Comparison of ENCODE assay signal across 9 cellular contexts in genomic region chr2:36441816-36442215, GRCh38.
DNase-seq lines count a peak whose midpoint lies in the region; ATAC-seq and TF ChIP-seq lines count a peak whose summit lies in the region.
"Had no signal": no experiment of that assay in that cellular context is flagged by ENCODE, and none has a peak within 500 bp of the region (broad histone marks: within the 10 kb centered on the region; RNA-seq: fewer than 3 reads in every experiment).

No MANE protein-coding gene starts in this region.

- DNase-seq in NCI-H446 (lab: John Stamatoyannopoulos, UW): peak; percentile 23 to 69
- no peak for DNase-seq in esophagus squamous epithelium (lab: John Stamatoyannopoulos, UW)
- DNase-seq in stimulated activated naive B cell treated with anti-CD40 and anti-IgM and Interleukin-4, amounts not matched to agents 10 μg/mL and 1 μg/mL and 100 μg/mL, for 72 hours: no peak
- DNase-seq in cortex of kidney (lab: John Stamatoyannopoulos, UW): no peak
- DNase-seq in stimulated activated CD4-positive, alpha-beta T cell treated with anti-CD3 and anti-CD28 coated beads, Interleukin-1b, Interleukin-23, amount 100 ng/mL, for 48 hours: no peak
- DNase-seq: activated gamma-delta T cell treated with Interleukin-2 at 50 U/mL for 16 hours had no signal

- WGBS in esophagus squamous epithelium, 2 donors: 12 to 29% methylated on average over 6 of the region's 6 CpGs

- H3K9me3 ChIP-seq in esophagus squamous epithelium: no peaks in the 10 kb centered on the region

- ATAC-seq in GM21423 (IDR thresholded peaks at IDR 0.05; ENCODE audit: unreplicated experiment): peak; percentile 52
- peak; percentile 57 to 68 for ATAC-seq in stimulated activated naive B cell treated with anti-CD40 and anti-IgM and Interleukin-4, amounts not matched to agents 10 μg/mL and 1 μg/mL and 100 μg/mL, for 72 hours (replicated peaks)
- no peak for ATAC-seq in HG03520 (IDR thresholded peaks at IDR 0.05; ENCODE audit: unreplicated experiment)

- peak overlapping the region in 3 of 4 donors; percentile 18 to 79 (median 69) for H3K27ac ChIP-seq in esophagus squamous epithelium

- H3K36me3 ChIP-seq in esophagus squamous epithelium: peaks cover 0 to 40% (median 0%) of the 10 kb centered on the region in 3 donors

- no peaks in the 10 kb centered on the region for H3K27me3 Mint-ChIP-seq in stimulated activated naive B cell treated with anti-CD40 and anti-IgM and Interleukin-4, amounts not matched to agents 10 μg/mL and 1 μg/mL and 100 μg/mL, for 72 hours

- no peaks in the 10 kb centered on the region for H3K9me3 Mint-ChIP-seq in stimulated activated naive B cell treated with anti-CD40 and anti-IgM and Interleukin-4, amounts not matched to agents 10 μg/mL and 1 μg/mL and 100 μg/mL, for 72 hours
- H3K9me3 Mint-ChIP-seq: T-helper 1 cell treated with Interleukin-12 subunit alpha and Interleukin-12 subunit beta and Interleukin-4 antibody, amounts not matched to agents 30 μg/mL and 1 μg/mL, for 36 hours had no signal

- no peak for TF ChIP-seq CTCF in esophagus squamous epithelium (IDR thresholded peaks at IDR 0.05)

- H3K36me3 Mint-ChIP-seq in stimulated activated naive B cell treated with anti-CD40 and anti-IgM and Interleukin-4, amounts not matched to agents 10 μg/mL and 1 μg/mL and 100 μg/mL, for 72 hours: peaks cover 11 to 20% of the 10 kb centered on the region in 2 donors

- intact Hi-C loops in esophagus squamous epithelium (cut with DNase I): no loop called here

- TF ChIP-seq POLR2A in esophagus squamous epithelium (IDR thresholded peaks at IDR 0.05): no peak

- no peak overlapping the region for H3K4me3 ChIP-seq in esophagus squamous epithelium

- H3K4me1 ChIP-seq in esophagus squamous epithelium: peaks cover 0 to 59% (median 7%) of the 10 kb centered on the region in 3 donors

- no peaks in the 10 kb centered on the region for H3K27me3 ChIP-seq in esophagus squamous epithelium

- H3K4me3 Mint-ChIP-seq in stimulated activated naive B cell treated with anti-CD40 and anti-IgM and Interleukin-4, amounts not matched to agents 10 μg/mL and 1 μg/mL and 100 μg/mL, for 72 hours: peak overlapping the region; percentile 65 to 78

- H3K27ac Mint-ChIP-seq in stimulated activated naive B cell treated with anti-CD40 and anti-IgM and Interleukin-4, amounts not matched to agents 10 μg/mL and 1 μg/mL and 100 μg/mL, for 72 hours: peak overlapping the region; percentile 78
- H3K27ac Mint-ChIP-seq: T-helper 1 cell treated with Interleukin-12 subunit alpha and Interleukin-12 subunit beta and Interleukin-4 antibody, amounts not matched to agents 30 μg/mL and 1 μg/mL, for 36 hours had no signal

- peaks cover 16 to 24% of the 10 kb centered on the region in 2 donors for H3K4me1 Mint-ChIP-seq in stimulated activated naive B cell treated with anti-CD40 and anti-IgM and Interleukin-4, amounts not matched to agents 10 μg/mL and 1 μg/mL and 100 μg/mL, for 72 hours

Comparison
In these comparisons a context has a peak if more than half of its experiments do, and no peak if none do; other contexts are left out.
1. DNase-seq: peak in NCI-H446 (2 of 2); none in esophagus squamous epithelium (single experiment), stimulated activated naive B cell treated with anti-CD40 and anti-IgM and Interleukin-4, amounts not matched to agents 10 μg/mL and 1 μg/mL and 100 μg/mL, for 72 hours (single experiment), cortex of kidney (single experiment) and stimulated activated CD4-positive, alpha-beta T cell treated with anti-CD3 and anti-CD28 coated beads, Interleukin-1b, Interleukin-23, amount 100 ng/mL, for 48 hours (single experiment).